In the genomic region with DNA sequence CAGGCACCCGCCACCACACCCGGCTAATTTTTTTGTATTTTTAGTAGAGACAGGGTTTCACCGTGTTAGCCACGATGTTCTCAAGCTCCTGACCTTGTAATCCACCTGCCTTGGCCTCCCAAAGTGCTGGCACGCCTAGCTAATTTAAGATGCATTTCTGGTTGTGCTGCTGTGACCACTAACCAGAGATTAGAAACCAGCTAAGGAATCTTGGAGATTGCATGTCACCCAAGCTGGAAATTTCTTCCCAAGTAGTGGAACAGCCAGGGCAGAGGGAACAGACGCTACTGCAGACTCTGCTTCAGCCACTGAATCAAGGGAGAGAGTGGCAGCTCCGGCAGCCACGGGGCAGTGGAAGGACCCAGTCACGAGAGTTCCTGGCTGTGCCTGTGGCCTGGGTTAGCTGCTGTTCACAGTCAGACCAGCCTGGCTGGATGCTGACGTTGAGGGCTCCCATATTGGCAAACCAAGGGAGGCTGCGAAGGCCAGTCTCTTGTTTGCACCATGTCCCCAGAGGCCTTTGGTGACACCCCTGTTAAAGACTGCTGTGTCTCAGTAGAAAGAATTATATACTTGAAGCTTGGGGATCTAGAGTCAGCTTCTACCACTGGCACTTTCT, we compare ENCODE assay signal across 10 cellular contexts. TPM values are rescaled to one million over a fixed set of nuclear protein-coding genes. Genes with fewer than 3 reads are reported as not detected.
DNase-seq lines count a peak whose midpoint lies in the region; ATAC-seq and TF ChIP-seq lines count a peak whose summit lies in the region.
"Had no signal": no experiment of that assay in that cellular context is flagged by ENCODE, and none has a peak within 500 bp of the region (broad histone marks: within the 10 kb centered on the region; RNA-seq: fewer than 3 reads in every experiment).

No MANE protein-coding gene starts in this region.

- peaks cover 20% of the 10 kb centered on the region for H3K79me2 ChIP-seq in trophoblast cell (ENCODE audit: control insufficient read depth, insufficient read depth, low read length, poor library complexity)

- WGBS in trophoblast cell (ENCODE audit: extremely low coverage, insufficient coverage, insufficient read length), result no CpG with 5 or more reads among the region's 11 CpGs

- no peak overlapping the region for H3K4me3 ChIP-seq in BLaER1
- H3K4me3 ChIP-seq in HL-60 (replicated peaks; ENCODE audit: insufficient read depth, low read length), result no peak overlapping the region
- no peak overlapping the region for H3K4me3 ChIP-seq in trophoblast cell (ENCODE audit: low read depth, low read length)

- H3K4me1 Mint-ChIP-seq in dendritic cell treated with granulocyte-macrophage colony-stimulating factor and Interleukin-4, amounts not matched to agents 40 ng/mL and 50 ng/mL, for 4 days (ENCODE audit: low read depth), result peaks cover 80% of the 10 kb centered on the region

- TF ChIP-seq CTCF in HL-60 (IDR thresholded peaks at IDR 0.05; ENCODE audit: insufficient read depth, low read length), result no peak
- no peak for TF ChIP-seq CTCF in GM10266 (IDR thresholded peaks at IDR 0.05; ENCODE audit: control insufficient read depth, insufficient read depth, low read depth, missing control alignments)

- H2BK12ac ChIP-seq in trophoblast cell (ENCODE audit: low read length), result no peak overlapping the region

- H2BK5ac ChIP-seq in trophoblast cell (ENCODE audit: low read depth, low read length, poor library complexity), result no peak overlapping the region

- H4K12ac ChIP-seq in trophoblast cell (ENCODE audit: low read depth, low read length), result no peak overlapping the region

- H3K36me3 Mint-ChIP-seq in dendritic cell treated with granulocyte-macrophage colony-stimulating factor and Interleukin-4, amounts not matched to agents 40 ng/mL and 50 ng/mL, for 4 days (ENCODE audit: low read depth), result peaks cover 100% of the 10 kb centered on the region

- H3K4me3 Mint-ChIP-seq in dendritic cell treated with granulocyte-macrophage colony-stimulating factor and Interleukin-4, amounts not matched to agents 40 ng/mL and 50 ng/mL, for 4 days, result no peak overlapping the region

- no peak overlapping the region for H4K8ac ChIP-seq in trophoblast cell (ENCODE audit: low read depth, low read length)

- ATAC-seq in GM21360 (IDR thresholded peaks at IDR 0.05; ENCODE audit: unreplicated experiment) (no peak), GM19467 (IDR thresholded peaks at IDR 0.05; ENCODE audit: unreplicated experiment) (no peak)
- ATAC-seq: sciatic nerve had no signal

- H3K27me3 ChIP-seq in BLaER1 (no peaks in the 10 kb centered on the region), HL-60 (ENCODE audit: insufficient read depth, poor library complexity, severe bottlenecking) (no peaks in the 10 kb centered on the region), trophoblast cell (ENCODE audit: insufficient read depth, low read length) (no peaks in the 10 kb centered on the region)

- peak overlapping the region; percentile 43 for H3K27ac Mint-ChIP-seq in dendritic cell treated with granulocyte-macrophage colony-stimulating factor and Interleukin-4, amounts not matched to agents 40 ng/mL and 50 ng/mL, for 4 days

- peaks cover 100% of the 10 kb centered on the region for H3K4me1 ChIP-seq in BLaER1
- H3K4me1 ChIP-seq in trophoblast cell (ENCODE audit: control insufficient read depth in 1 of 2, insufficient read depth in 2 of 2, low read length in 2 of 2), result peaks cover 3% of the 10 kb centered on the region in 2 experiments

- no peak overlapping the region for H4K91ac ChIP-seq in trophoblast cell (ENCODE audit: low read depth, low read length)

- H3K18ac ChIP-seq in trophoblast cell (ENCODE audit: low read length), result peak overlapping the region; percentile 66

- H3K4me2 ChIP-seq in BLaER1 (peak overlapping the region; percentile 90), trophoblast cell (ENCODE audit: low read length) (no peak overlapping the region)

- peaks cover 4% of the 10 kb centered on the region for H3K79me1 ChIP-seq in trophoblast cell (ENCODE audit: low read length)

- H3K27ac ChIP-seq in BLaER1 (peak overlapping the region; percentile 99), HL-60 (replicated peaks) (peak overlapping the region; percentile 71), trophoblast cell (ENCODE audit: low read depth, low read length) (no peak overlapping the region)

- H3K9me3 Mint-ChIP-seq in dendritic cell treated with granulocyte-macrophage colony-stimulating factor and Interleukin-4, amounts not matched to agents 40 ng/mL and 50 ng/mL, for 4 days, result no peaks in the 10 kb centered on the region

- H3K9ac ChIP-seq in BLaER1 (peak overlapping the region; percentile 69), trophoblast cell (ENCODE audit: low read length) (no peak overlapping the region)

- H3K14ac ChIP-seq in trophoblast cell (ENCODE audit: low read length), result no peak overlapping the region

- peak overlapping the region; percentile 84 for H3K4ac ChIP-seq in trophoblast cell (ENCODE audit: low read depth, low read length)

- no peak overlapping the region for H2BK120ac ChIP-seq in trophoblast cell (ENCODE audit: insufficient read depth, low read length, poor library complexity)

- H2AK5ac ChIP-seq in trophoblast cell (ENCODE audit: low read length), result no peak overlapping the region

- no peaks in the 10 kb centered on the region for H3K27me3 Mint-ChIP-seq in dendritic cell treated with granulocyte-macrophage colony-stimulating factor and Interleukin-4, amounts not matched to agents 40 ng/mL and 50 ng/mL, for 4 days

- intact Hi-C loops in dendritic cell treated with granulocyte-macrophage colony-stimulating factor and Interleukin-4, amounts not matched to agents 40 ng/mL and 50 ng/mL, for 4 days (cut with micrococcal nuclease), result no loop called here

- H2AFZ ChIP-seq in trophoblast cell (ENCODE audit: insufficient read depth, low read length, poor library complexity), result no peak overlapping the region

- H3K23ac ChIP-seq in trophoblast cell (ENCODE audit: low read length), result no peak overlapping the region

- H3K36me3 ChIP-seq in BLaER1 (peaks cover 89% of the 10 kb centered on the region), trophoblast cell (ENCODE audit: control insufficient read depth in 1 of 2, insufficient read depth in 2 of 2, low read length in 2 of 2) (peaks cover 89 to 92% of the 10 kb centered on the region in 2 experiments)

- DNase-seq in HL-60 (ENCODE audit: low read depth in 1 of 2, low spot score in 1 of 2) (no peak), trophoblast cell (no peak), GM10266 (ENCODE audit: extremely low spot score) (no peak), NCI-H146 treated with DMSO at 0.1 percent for 48 hours (lab: John Stamatoyannopoulos, UW; ENCODE audit: unreplicated experiment) (no peak)
- DNase-seq: NCI-H2081 treated with DMSO at 0.1 percent for 48 hours had no signal

- H4K20me1 ChIP-seq in BLaER1, result peaks cover 58% of the 10 kb centered on the region

- H3K9me3 ChIP-seq in BLaER1, result no peaks in the 10 kb centered on the region
- H3K9me3 ChIP-seq in trophoblast cell (ENCODE audit: insufficient read depth, low read depth, low read length), result no peaks in the 10 kb centered on the region

RNA-seq across cellular contexts. Expression of a gene that starts 7.9 kb away (rescaled TPM):
- 859 and 864 TPM in 2 replicates for polyA plus RNA-seq in trophoblast cell (2013)

RNA-seq across cellular contexts. Expression of a gene that starts 27.5 kb away (rescaled TPM):
- polyA plus RNA-seq in trophoblast cell (2013), result 61.7 and 61.9 TPM in 2 replicates

RNA-seq across cellular contexts. Expression of a gene that starts 59.3 kb away (rescaled TPM):
- 0.10 and 0.17 TPM in 2 replicates for polyA plus RNA-seq in trophoblast cell (2013)
